Comparison of ENCODE assay signal across 8 cellular contexts in genomic region chr19:4909172-4909896, GRCh38. TPM values are rescaled to one million over a fixed set of nuclear protein-coding genes. Genes with fewer than 3 reads are reported as not detected.
DNase-seq lines count a peak whose midpoint lies in the region; ATAC-seq and TF ChIP-seq lines count a peak whose summit lies in the region.

TSS of gene UHRF1 (plus strand) at chr19:4909501. CDS start at chr19:4910886, 1,385 bp downstream.

- H3K27me3 ChIP-seq in SJCRH30 = no peaks in the 10 kb centered on the region
- H3K27me3 ChIP-seq in mononuclear cell (ENCODE audit: insufficient read depth, low read length) = no peaks in the 10 kb centered on the region

- TF ChIP-seq CTCF in AG09309 (IDR thresholded peaks at IDR 0.05; ENCODE audit: control insufficient read depth, insufficient read depth, low read depth, low read length, missing control alignments) = no peak
- no peak for TF ChIP-seq CTCF in GM13977 (IDR thresholded peaks at IDR 0.05; ENCODE audit: extremely low read depth, insufficient read depth, missing control alignments)
- TF ChIP-seq CTCF in cardiac fibroblast (IDR thresholded peaks at IDR 0.05; ENCODE audit: low read depth, low read length) = no peak

- H3K27ac ChIP-seq in SJCRH30 = peak within 1 kb of the TSS; percentile 94
- peak within 1 kb of the TSS; percentile 65 for H3K27ac ChIP-seq in substantia nigra (ENCODE audit: low read depth, low read length, poor library complexity, severe bottlenecking)

- H3K4me1 ChIP-seq in SJCRH30 = peaks cover 30% of the 10 kb centered on the region
- H3K4me1 ChIP-seq in mononuclear cell (ENCODE audit: insufficient read depth, low read length) = peaks cover 55% of the 10 kb centered on the region

- peaks cover 38% of the 10 kb centered on the region for H3K36me3 ChIP-seq in SJCRH30

- DNase-seq in AG09309 (ENCODE audit: low read depth) = no peak
- DNase-seq in GM13977 (ENCODE audit: low spot score) = peak; percentile 86
- DNase-seq in HuH-7 (ENCODE audit: low spot score) = peak; percentile 67
- DNase-seq in SJCRH30 = peak; percentile 90
- DNase-seq in cardiac fibroblast (ENCODE audit: low read depth in 2 of 2) = peak in 1 of 2 donors; percentile 35
- DNase-seq in substantia nigra (lab: John Stamatoyannopoulos, UW) = no peak

- in situ Hi-C loops in GM13977 (cut with MboI; ENCODE audit: low pct_unique_long_range_greater_than_20kb, low sequenced_read_pairs, unreplicated experiment) = no loop called here

- H3K9me3 ChIP-seq in SJCRH30 (replicated peaks) (no peaks in the 10 kb centered on the region), mononuclear cell (ENCODE audit: low read depth, low read length) (no peaks in the 10 kb centered on the region)

- H3K4me3 ChIP-seq in AG09309 (ENCODE audit: control insufficient read depth, low read depth, low read length) (peak within 1 kb of the TSS; percentile 54), SJCRH30 (peak within 1 kb of the TSS; percentile 97), cardiac fibroblast (replicated peaks in 1 of 2; ENCODE audit: low read depth in 2 of 2, low read length in 2 of 2) (peak within 1 kb of the TSS; percentile 52 to 66), mononuclear cell (ENCODE audit: low read length) (peak within 1 kb of the TSS; percentile 44)

- no peak for ATAC-seq in GM19023 (IDR thresholded peaks at IDR 0.05; ENCODE audit: unreplicated experiment)

RNA-seq across cellular contexts. Expression of gene UHRF1, which starts in this region (rescaled TPM):
- 228 and 230 TPM in 2 replicates for total RNA-seq in SJCRH30 (2014; rRNA removed; shearing (Covaris generic))
- total RNA-seq in mononuclear cell = 0.21 TPM

Comparison
In these comparisons a context has a peak if more than half of its experiments do, and no peak if none do; other contexts are left out.
1. RNA of gene UHRF1 (total RNA-seq): 228 to 230 TPM in SJCRH30; 0.21 TPM in mononuclear cell (single experiment); every median in the first group is over 100 times any median in the second.
2. DNase-seq: peak in GM13977 (single experiment), HuH-7 (single experiment) and SJCRH30 (2 of 2); none in AG09309 (single experiment) and substantia nigra (0 of 49).
3. H3K4me3 ChIP-seq: peak in every context shown above with its lines; median percentile 97 in SJCRH30; 59 in cardiac fibroblast; 54 in AG09309; 44 in mononuclear cell.